In the genomic region with DNA sequence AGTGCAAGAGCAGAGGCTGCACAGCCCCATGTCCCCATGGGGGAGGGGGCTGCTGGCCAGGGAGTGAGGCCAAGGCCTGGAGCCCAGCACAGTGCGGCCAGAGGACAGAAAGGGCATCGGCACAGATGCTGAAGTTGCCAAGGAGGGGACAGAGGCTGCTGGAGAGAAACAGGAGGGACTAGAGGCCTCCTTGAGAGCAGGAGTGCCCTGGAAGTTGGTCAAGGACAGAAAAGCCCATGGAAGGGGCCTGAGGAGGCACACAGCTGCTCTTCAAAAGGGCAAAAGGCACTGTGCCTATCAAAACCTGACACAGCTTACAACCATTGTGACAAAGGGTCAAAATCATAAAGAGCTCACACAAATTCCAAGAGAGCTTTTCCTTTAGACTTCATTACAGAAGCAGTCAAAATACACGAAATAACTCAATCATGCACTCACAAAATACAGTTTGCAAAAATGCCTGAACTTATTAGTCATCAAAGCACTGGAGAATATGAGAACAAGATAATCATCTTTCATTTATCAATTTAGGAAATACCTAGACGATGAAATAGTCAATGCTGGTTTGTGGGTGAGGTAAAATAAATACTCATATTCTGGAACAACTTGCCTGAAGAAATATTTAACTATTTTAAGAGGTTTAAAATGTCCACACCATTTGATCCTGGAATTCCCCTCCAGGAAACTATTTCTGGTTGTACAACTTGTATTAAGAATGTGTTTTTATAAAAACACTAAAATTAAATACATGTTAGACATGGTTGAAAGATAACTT, we compare ENCODE assay signal across 12 cellular contexts.
A peak's percentile ranks its signal among the peaks of the same experiment; 100 is the strongest.
DNase-seq lines count a peak whose midpoint lies in the region; ATAC-seq and TF ChIP-seq lines count a peak whose summit lies in the region.
"Had no signal": no experiment of that assay in that cellular context is flagged by ENCODE, and none has a peak within 500 bp of the region (broad histone marks: within the 10 kb centered on the region; RNA-seq: fewer than 3 reads in every experiment).

No MANE protein-coding gene starts in this region.

- H3K4me1 Mint-ChIP-seq in activated naive CD4-positive, alpha-beta T cell treated with anti-CD3 and anti-CD28 coated beads, Interleukin-2, amount 50 U/mL, for 24 hours = no peaks in the 10 kb centered on the region

- no peak overlapping the region for H3K4me3 Mint-ChIP-seq in activated naive CD4-positive, alpha-beta T cell treated with anti-CD3 and anti-CD28 coated beads, Interleukin-2, amount 50 U/mL, for 24 hours

- no peak for TF ChIP-seq POLR2A in body of pancreas (IDR thresholded peaks at IDR 0.05)

- H3K27me3 ChIP-seq in body of pancreas = no peaks in the 10 kb centered on the region
- H3K27me3 ChIP-seq in left lung = no peaks in the 10 kb centered on the region
- H3K27me3 ChIP-seq in upper lobe of right lung = no peaks in the 10 kb centered on the region

- no peaks in the 10 kb centered on the region for H3K27me3 Mint-ChIP-seq in activated naive CD4-positive, alpha-beta T cell treated with anti-CD3 and anti-CD28 coated beads, Interleukin-2, amount 50 U/mL, for 24 hours

- ATAC-seq in body of pancreas (peak; percentile 72), left lung (peak; percentile 57), upper lobe of right lung (peak; percentile 74), HG02759 (IDR thresholded peaks at IDR 0.05; ENCODE audit: unreplicated experiment) (no peak)

- DNase-seq in activated naive CD4-positive, alpha-beta T cell treated with Interleukin-2 at 50 U/mL for 16 hours = no peak
- no peak for DNase-seq in body of pancreas
- DNase-seq in left lung = no peak
- DNase-seq in upper lobe of right lung = peak; percentile 67
- no peak for DNase-seq in islet precursor cell
- no peak for DNase-seq in NCI-H510A (lab: John Stamatoyannopoulos, UW)
- DNase-seq: activated CD4-positive, CD25-positive, alpha-beta regulatory T cell; H7; NCI-H2227 treated with DMSO at 0.1 percent for 48 hours; stimulated activated CD4-positive, alpha-beta T cell treated with anti-CD3 and anti-CD28 coated beads, Interleukin-2, amount 100 ng/mL, for 24 hours had no signal

- H3K9me3 Mint-ChIP-seq in activated naive CD4-positive, alpha-beta T cell treated with anti-CD3 and anti-CD28 coated beads, Interleukin-2, amount 50 U/mL, for 24 hours = no peaks in the 10 kb centered on the region

- intact Hi-C loops in body of pancreas (cut with DNase I) (no loop called here), left lung (cut with DNase I) (no loop called here), upper lobe of right lung (cut with DNase I) (no loop called here)

- H3K4me1 ChIP-seq in body of pancreas = peaks cover 14% of the 10 kb centered on the region
- H3K4me1 ChIP-seq in left lung = peaks cover 19 to 21% of the 10 kb centered on the region in 2 donors
- peaks cover 32% of the 10 kb centered on the region for H3K4me1 ChIP-seq in upper lobe of right lung

- H3K4me3 ChIP-seq in body of pancreas (no peak overlapping the region), left lung (no peak overlapping the region), upper lobe of right lung (peak overlapping the region; percentile 8)

- no peaks in the 10 kb centered on the region for H3K9me3 ChIP-seq in body of pancreas
- H3K9me3 ChIP-seq in left lung = no peaks in the 10 kb centered on the region
- no peaks in the 10 kb centered on the region for H3K9me3 ChIP-seq in upper lobe of right lung

- peak overlapping the region in 3 of 4 donors; percentile 9 to 58 (median 42) for H3K27ac ChIP-seq in body of pancreas
- peak overlapping the region; percentile 64 to 83 for H3K27ac ChIP-seq in left lung
- H3K27ac ChIP-seq in upper lobe of right lung = peak overlapping the region; percentile 79

- peaks cover 15% of the 10 kb centered on the region for H3K36me3 Mint-ChIP-seq in activated naive CD4-positive, alpha-beta T cell treated with anti-CD3 and anti-CD28 coated beads, Interleukin-2, amount 50 U/mL, for 24 hours

- 45 to 69% methylated on average over 4 of the region's 4 CpGs for WGBS in body of pancreas, 2 donors

- H3K36me3 ChIP-seq in body of pancreas (replicated peaks in 1 of 2; ENCODE audit: insufficient read depth in 1 of 2, low read depth in 2 of 2) (peaks cover 0 to 15% of the 10 kb centered on the region in 2 donors), left lung (peaks cover 0 to 51% of the 10 kb centered on the region in 2 donors), upper lobe of right lung (peaks cover 76% of the 10 kb centered on the region)

- peak overlapping the region; percentile 10 for H3K27ac Mint-ChIP-seq in activated naive CD4-positive, alpha-beta T cell treated with anti-CD3 and anti-CD28 coated beads, Interleukin-2, amount 50 U/mL, for 24 hours

- TF ChIP-seq CTCF in body of pancreas (IDR thresholded peaks at IDR 0.05) (no peak), left lung (IDR thresholded peaks at IDR 0.05) (no peak), upper lobe of right lung (IDR thresholded peaks at IDR 0.05) (no peak)
